ENCODE assay signal across 8 cellular contexts in genomic region chr4:77618383-77619241, GRCh38. TPM values are rescaled to one million over a fixed set of nuclear protein-coding genes. Genes with fewer than 3 reads are reported as not detected.
DNase-seq lines count a peak whose midpoint lies in the region; ATAC-seq and TF ChIP-seq lines count a peak whose summit lies in the region.

No MANE protein-coding gene starts in this region.

- H3K4me3 ChIP-seq in epithelial cell of esophagus (ENCODE audit: low read length), result no peak overlapping the region

- peak; percentile 84 for ATAC-seq in GM21381 (IDR thresholded peaks at IDR 0.05; ENCODE audit: unreplicated experiment)
- ATAC-seq in stimulated activated memory B cell treated with anti-CD40 and anti-IgM and Interleukin-4, amounts not matched to agents 10 μg/mL and 1 μg/mL and 100 μg/mL, for 72 hours, result peak; percentile 76

- peaks cover 19% of the 10 kb centered on the region for H3K4me1 Mint-ChIP-seq in Calu3 (ENCODE audit: low read depth, unreplicated experiment)
- peaks cover 19% of the 10 kb centered on the region for H3K4me1 Mint-ChIP-seq in stimulated activated memory B cell treated with anti-CD40 and anti-IgM and Interleukin-4, amounts not matched to agents 10 μg/mL and 1 μg/mL and 100 μg/mL, for 72 hours

- H3K36me3 Mint-ChIP-seq in Calu3 (ENCODE audit: insufficient read depth, unreplicated experiment), result no peaks in the 10 kb centered on the region
- no peaks in the 10 kb centered on the region for H3K36me3 Mint-ChIP-seq in stimulated activated memory B cell treated with anti-CD40 and anti-IgM and Interleukin-4, amounts not matched to agents 10 μg/mL and 1 μg/mL and 100 μg/mL, for 72 hours

- CTCF ChIA-PET in Calu3 (lab: Charles Lee), result interaction anchor here (1.0 to 2.0 kb wide), 7 partner anchors 33 to 309 kb away, joined by 3 to 11 read pairs (median 5); no protein-coding TSS in a partner anchor

- H3K9me3 Mint-ChIP-seq in Calu3 (ENCODE audit: low read depth, unreplicated experiment), result no peaks in the 10 kb centered on the region
- H3K9me3 Mint-ChIP-seq in stimulated activated memory B cell treated with anti-CD40 and anti-IgM and Interleukin-4, amounts not matched to agents 10 μg/mL and 1 μg/mL and 100 μg/mL, for 72 hours, result no peaks in the 10 kb centered on the region

- no TSS peak for BruUV-seq in Calu3 (replicated peaks; lab: Mats Ljungman, UMichigan)

- H3K4me3 Mint-ChIP-seq in Calu3 (ENCODE audit: low read depth, unreplicated experiment), result peak overlapping the region; percentile 60
- no peak overlapping the region for H3K4me3 Mint-ChIP-seq in stimulated activated memory B cell treated with anti-CD40 and anti-IgM and Interleukin-4, amounts not matched to agents 10 μg/mL and 1 μg/mL and 100 μg/mL, for 72 hours

- intact Hi-C loops in Calu3 (cut with micrococcal nuclease; ENCODE audit: unreplicated experiment), result loop anchor here (1.0 to 5.0 kb wide), 5 partner anchors 35 to 251 kb away; no protein-coding TSS in a partner anchor

- no peaks in the 10 kb centered on the region for H3K27me3 Mint-ChIP-seq in Calu3 (ENCODE audit: unreplicated experiment)
- H3K27me3 Mint-ChIP-seq in stimulated activated memory B cell treated with anti-CD40 and anti-IgM and Interleukin-4, amounts not matched to agents 10 μg/mL and 1 μg/mL and 100 μg/mL, for 72 hours, result peaks cover 24% of the 10 kb centered on the region

- H3K27ac Mint-ChIP-seq in Calu3 (ENCODE audit: unreplicated experiment), result peak overlapping the region; percentile 93
- H3K27ac Mint-ChIP-seq in stimulated activated memory B cell treated with anti-CD40 and anti-IgM and Interleukin-4, amounts not matched to agents 10 μg/mL and 1 μg/mL and 100 μg/mL, for 72 hours, result no peak overlapping the region

- TF ChIP-seq CTCF in Calu3 (IDR thresholded peaks at IDR 0.05; ENCODE audit: unreplicated experiment) (peak; percentile 52), epithelial cell of esophagus (IDR thresholded peaks at IDR 0.05; ENCODE audit: insufficient read depth, low read depth, low read length, missing control alignments) (peak; percentile 90)

- DNase-seq in Calu3, result peak; percentile 77
- peak; percentile 71 for DNase-seq in HPDE6-E6E7 (ENCODE audit: extremely low spot score)
- peak; percentile 13 for DNase-seq in NOMO-1 treated with dmso at 0.1 percent for 144 hours (lab: John Stamatoyannopoulos, UW; ENCODE audit: unreplicated experiment)
- DNase-seq in activated CD8-positive, alpha-beta memory T cell treated with anti-CD3 and anti-CD28 coated beads for 48 hours (ENCODE audit: low read depth in 2 of 3, low spot score in 2 of 3), result peak in 2 of 3 experiments; percentile 18 to 48
- peak; percentile 77 for DNase-seq in epithelial cell of esophagus (ENCODE audit: low read depth)
- peak; percentile 88 for DNase-seq in myocyte (ENCODE audit: low read depth)

RNA-seq across cellular contexts. Expression of gene CXCL13, which starts 13.0 kb away (rescaled TPM):
- total RNA-seq in Calu3 (2022), result 0.51 TPM in 1 of 2 replicates, not detected in the other
- total RNA-seq in myocyte, result 0.35 TPM in 1 of 2 replicates, not detected in the other
- 0.13 TPM for polyA plus RNA-seq in myocyte (2012)

Comparison
In these comparisons a context has a peak if more than half of its experiments do, and no peak if none do; other contexts are left out.
1. DNase-seq: peak in every context shown above with its lines; median percentile 88 in myocyte; 77 in Calu3; 77 in epithelial cell of esophagus; 71 in HPDE6-E6E7; 33 in activated CD8-positive, alpha-beta memory T cell treated with anti-CD3 and anti-CD28 coated beads for 48 hours; 13 in NOMO-1 treated with dmso at 0.1 percent for 144 hours.